Comparison of ENCODE assay signal across 10 cellular contexts in genomic region chr2:119819846-119820245, GRCh38.
"Had no signal": no experiment of that assay in that cellular context is flagged by ENCODE, and none has a peak within 500 bp of the region (broad histone marks: within the 10 kb centered on the region; RNA-seq: fewer than 3 reads in every experiment).

No MANE protein-coding gene starts in this region.

- H3K27me3 ChIP-seq: gastrocnemius medialis, right lobe of liver had no signal

- H3K27me3 Mint-ChIP-seq: activated CD4-positive, alpha-beta memory T cell treated with anti-CD3 and anti-CD28 coated beads, Interleukin-2, amount 10 ng/mL, durations not matched to agents 7 days and 5 days; type B pancreatic cell had no signal

- H3K27ac Mint-ChIP-seq: activated CD4-positive, alpha-beta memory T cell treated with anti-CD3 and anti-CD28 coated beads, Interleukin-2, amount 10 ng/mL, durations not matched to agents 7 days and 5 days; type B pancreatic cell had no signal

- ATAC-seq: gastrocnemius medialis had no signal

- H3K4me1 ChIP-seq: prostate gland, right lobe of liver had no signal

- H3K36me3 ChIP-seq: gastrocnemius medialis, prostate gland, right lobe of liver had no signal

- H3K27ac ChIP-seq: prostate gland had no signal

- DNase-seq: activated CD4-positive, alpha-beta memory T cell treated with anti-CD3 and anti-CD28 coated beads, Interleukin-2, amount 10 ng/mL, durations not matched to agents 7 days and 5 days; activated naive CD4-positive, alpha-beta T cell; aorta; gastrocnemius medialis; left ventricle myocardium superior; stimulated activated CD4-positive, alpha-beta T cell treated with anti-CD3 and anti-CD28 coated beads, Interleukin-12 subunit alpha, Interleukin-12 subunit beta, amount 100 ng/mL, for 4 hours; stimulated activated naive CD4-positive, alpha-beta T cell treated with Interleukin-2 at 50 U/mL for 16 hours had no signal

- H3K4me3 Mint-ChIP-seq: activated CD4-positive, alpha-beta memory T cell treated with anti-CD3 and anti-CD28 coated beads, Interleukin-2, amount 10 ng/mL, durations not matched to agents 7 days and 5 days; type B pancreatic cell had no signal

- H3K9me3 ChIP-seq: gastrocnemius medialis, prostate gland, right lobe of liver had no signal

- H3K4me3 ChIP-seq: gastrocnemius medialis, prostate gland, right lobe of liver had no signal
